In genomic region chr10:103493911-103494877, GRCh38 we compare ENCODE assay signal across 9 cellular contexts. TPM values are rescaled to one million over a fixed set of nuclear protein-coding genes. Genes with fewer than 3 reads are reported as not detected.
A peak's percentile ranks its signal among the peaks of the same experiment; 100 is the strongest.
DNase-seq lines count a peak whose midpoint lies in the region; ATAC-seq, FAIRE-seq and TF ChIP-seq lines count a peak whose summit lies in the region.
"Had no signal": no experiment of that assay in that cellular context is flagged by ENCODE, and none has a peak within 500 bp of the region (broad histone marks: within the 10 kb centered on the region; RNA-seq: fewer than 3 reads in every experiment).

No MANE protein-coding gene starts in this region.

- H3K27me3 ChIP-seq in SJCRH30 (no peaks in the 10 kb centered on the region), dorsolateral prefrontal cortex (peaks cover 0 to 14% (median 0%) of the 10 kb centered on the region in 45 donors), mucosa of rectum (ENCODE audit: control insufficient read depth in 2 of 2, insufficient read depth in 2 of 2, low read length in 2 of 2) (peaks cover 23 to 25% of the 10 kb centered on the region in 2 donors), vagina (no peaks in the 10 kb centered on the region)

- FAIRE-seq in GM12892 (lab: Jason Lieb, UNC) = peak; percentile 30

- peak overlapping the region in 1 of 2 donors; percentile 41 for H3K9ac ChIP-seq in mucosa of rectum (ENCODE audit: low read depth in 1 of 2, low read length in 2 of 2)

- no peak overlapping the region for H3K27ac ChIP-seq in SJCRH30
- H3K27ac ChIP-seq in dorsolateral prefrontal cortex = peak overlapping the region in 52 of 59 donors; percentile 42 to 92 (median 74)
- H3K27ac ChIP-seq in mucosa of rectum (ENCODE audit: low read depth in 2 of 2, low read length in 2 of 2) = no peak overlapping the region
- H3K27ac ChIP-seq in vagina = peak overlapping the region; percentile 71

- intact Hi-C loops in dorsolateral prefrontal cortex (cut with DNase I) (loop anchor here in 1 of 2 donors (5.0 kb wide), 1 partner anchor 63 kb away; no protein-coding TSS in a partner anchor), vagina (cut with DNase I) (no loop called here)

- TF ChIP-seq CTCF in dorsolateral prefrontal cortex (IDR thresholded peaks at IDR 0.05 in 54 of 56, conservative IDR thresholded peaks at IDR 0.05 in 2 of 56; ENCODE audit: low read depth in 1 of 56, partially characterized antibody in 56 of 56) (no peak), vagina (IDR thresholded peaks at IDR 0.05) (no peak)

- H3K4me3 ChIP-seq in SJCRH30 = peak overlapping the region; percentile 64
- peak overlapping the region; percentile 43 to 83 (median 67) for H3K4me3 ChIP-seq in dorsolateral prefrontal cortex
- peak overlapping the region; percentile 53 to 54 for H3K4me3 ChIP-seq in mucosa of rectum (ENCODE audit: low read length in 2 of 2)
- peak overlapping the region; percentile 59 to 69 for H3K4me3 ChIP-seq in vagina

- no peaks in the 10 kb centered on the region for H3K9me3 ChIP-seq in SJCRH30 (replicated peaks)
- no peaks in the 10 kb centered on the region for H3K9me3 ChIP-seq in mucosa of rectum (ENCODE audit: control insufficient read depth in 2 of 2, low read length in 2 of 2)
- no peaks in the 10 kb centered on the region for H3K9me3 ChIP-seq in vagina

- ATAC-seq in HG03439 (IDR thresholded peaks at IDR 0.05; ENCODE audit: unreplicated experiment) = no peak

- peak; percentile 44 for DNase-seq in GM12892 (ENCODE audit: insufficient read length)
- DNase-seq in SJCRH30 = peak in 1 of 2 experiments; percentile 25
- DNase-seq in dorsolateral prefrontal cortex = peak in 4 of 10 donors; percentile 28 to 59 (median 50)
- no peak for DNase-seq in vagina (ENCODE audit: extremely low spot score in 2 of 2)
- no peak for DNase-seq in COLO829 (ENCODE audit: low spot score)
- no peak for DNase-seq in effector CD4-positive, alpha-beta T cell

- H3K4me1 ChIP-seq in SJCRH30 = peaks cover 30% of the 10 kb centered on the region
- H3K4me1 ChIP-seq in mucosa of rectum (ENCODE audit: control insufficient read depth in 2 of 2, insufficient read depth in 2 of 2, low read length in 2 of 2) = peaks cover 5 to 7% of the 10 kb centered on the region in 2 donors
- peaks cover 39% of the 10 kb centered on the region for H3K4me1 ChIP-seq in vagina

- TF ChIP-seq POLR2A in GM12892 (IDR thresholded peaks at IDR 0.05; ENCODE audit: low read depth, low read length) (no peak), vagina (IDR thresholded peaks at IDR 0.05) (no peak)

- no peaks in the 10 kb centered on the region for H3K36me3 ChIP-seq in SJCRH30
- no peaks in the 10 kb centered on the region for H3K36me3 ChIP-seq in mucosa of rectum (ENCODE audit: control insufficient read depth in 2 of 2, insufficient read depth in 2 of 2, low read length in 2 of 2)
- H3K36me3 ChIP-seq in vagina = no peaks in the 10 kb centered on the region

RNA-seq across cellular contexts. Expression of gene NEURL1, which starts 0.7 kb away (rescaled TPM):
- 0.36 TPM for polyA plus RNA-seq in GM12892 (2012; ENCODE audit: missing spikeins)
- total RNA-seq in SJCRH30 (2014; rRNA removed; shearing (Covaris generic)) = 2.6 and 4.1 TPM in 2 replicates
- total RNA-seq in dorsolateral prefrontal cortex = 100 to 1,000 TPM in 16 of 120 experiments, 10 to 100 TPM in 104; 27.2 to 125 (median 84.1) TPM
- 4.2 TPM for total RNA-seq in vagina

RNA-seq across cellular contexts. Expression of gene CALHM3, which starts 15.2 kb away (rescaled TPM):
- 0.47 TPM for polyA plus RNA-seq in GM12892 (2012; ENCODE audit: missing spikeins)
- not detected in 2 replicates for total RNA-seq in SJCRH30 (2014; rRNA removed; shearing (Covaris generic))
- total RNA-seq in dorsolateral prefrontal cortex (under 1 TPM in 8 of 120 experiments, not detected in 112; 0.25 to 0.42 (median 0.33) TPM), vagina (not detected)
- total RNA-seq: SK-MEL-5 had no signal

RNA-seq across cellular contexts. Expression of gene CALHM1, which starts 35.5 kb away (rescaled TPM):
- polyA plus RNA-seq in GM12892 (2012; ENCODE audit: missing spikeins) = 0.53 TPM
- 0.02 and 0.13 TPM in 2 replicates for total RNA-seq in SJCRH30 (2014; rRNA removed; shearing (Covaris generic))
- total RNA-seq in dorsolateral prefrontal cortex (1 to 10 TPM; 1.0 to 6.3 (median 3.0) TPM), vagina (not detected)
- total RNA-seq: SK-MEL-5 had no signal

RNA-seq across cellular contexts. Expression of gene CALHM2, which starts 42.0 kb away (rescaled TPM):
- polyA plus RNA-seq in GM12892 (2012; ENCODE audit: missing spikeins) = 11.5 TPM
- total RNA-seq in SJCRH30 (2014; rRNA removed; shearing (Covaris generic)) = 34.8 and 35.0 TPM in 2 replicates
- total RNA-seq in dorsolateral prefrontal cortex (10 to 100 TPM in 97 of 120 experiments, 1 to 10 TPM in 23; 4.9 to 25.1 (median 12.7) TPM), vagina (94.3 TPM)
- total RNA-seq: SK-MEL-5 had no signal

Comparison
In these comparisons a context has a peak if more than half of its experiments do, and no peak if none do; other contexts are left out.
1. H3K27ac ChIP-seq: peak in dorsolateral prefrontal cortex (52 of 59) and vagina (single experiment); none in SJCRH30 (single experiment) and mucosa of rectum (0 of 2).
2. Peak in every context shown above with its lines, with median percentiles within 50 percentile points of each other: H3K4me3 ChIP-seq.